In the genomic region with DNA sequence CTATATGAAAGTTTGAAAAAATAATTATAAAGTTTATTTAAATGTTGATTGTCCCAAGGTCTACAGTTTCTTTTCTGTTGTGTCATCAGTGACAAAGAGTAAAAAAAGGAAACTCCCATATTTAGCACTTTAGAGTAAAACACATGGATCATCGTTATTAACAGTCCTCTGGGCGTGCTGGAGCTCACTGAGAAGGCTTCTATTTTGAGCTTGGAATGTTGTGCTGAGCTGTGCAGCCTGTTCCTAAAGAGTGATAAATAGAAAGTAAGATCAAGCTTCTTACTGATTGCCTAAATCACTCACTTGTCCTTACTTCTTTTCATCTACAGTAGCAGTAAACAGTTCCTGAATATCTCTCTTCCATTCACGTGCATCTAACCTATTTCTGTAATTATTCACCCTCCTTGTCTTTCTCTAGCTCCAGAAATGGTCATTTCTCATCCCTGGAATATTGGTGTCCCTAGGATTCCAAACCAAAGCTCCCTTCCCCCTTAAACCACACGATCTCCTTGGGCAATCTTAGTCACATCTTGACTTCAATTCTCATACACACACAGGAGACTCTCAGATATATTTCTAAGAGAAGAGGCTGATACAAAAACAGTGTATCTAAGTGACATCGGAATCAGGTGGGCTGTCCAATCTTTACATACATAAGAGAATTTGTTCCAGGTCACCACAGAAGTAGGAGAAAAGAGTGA, we compare ENCODE assay signal across 11 cellular contexts. TPM values are rescaled to one million over a fixed set of nuclear protein-coding genes. Genes with fewer than 3 reads are reported as not detected.
A peak's percentile ranks its signal among the peaks of the same experiment; 100 is the strongest.
DNase-seq lines count a peak whose midpoint lies in the region; ATAC-seq and TF ChIP-seq lines count a peak whose summit lies in the region.
"Had no signal": no experiment of that assay in that cellular context is flagged by ENCODE, and none has a peak within 500 bp of the region (broad histone marks: within the 10 kb centered on the region; RNA-seq: fewer than 3 reads in every experiment).

No MANE protein-coding gene starts in this region.

- peaks cover 13% of the 10 kb centered on the region for H3K4me1 ChIP-seq in OCI-LY3 (ENCODE audit: low read length)
- H3K4me1 ChIP-seq in gastroesophageal sphincter = peaks cover 11 to 50% (median 12%) of the 10 kb centered on the region in 3 donors

- WGBS in gastroesophageal sphincter (ENCODE audit: low coverage in 1 of 2), 2 donors = 6 to 16% methylated on average over 5 of the region's 5 CpGs

- H3K79me2 ChIP-seq in OCI-LY3 (ENCODE audit: low read length) = no peaks in the 10 kb centered on the region

- H3K27ac ChIP-seq in OCI-LY3 (ENCODE audit: low read length) (no peak overlapping the region), gastroesophageal sphincter (peak overlapping the region; percentile 61 to 76 (median 76))

- no peak for TF ChIP-seq EP300 in gastroesophageal sphincter (IDR thresholded peaks at IDR 0.05)

- no peak for TF ChIP-seq POLR2A in gastroesophageal sphincter (IDR thresholded peaks at IDR 0.05)

- H3K36me3 ChIP-seq in OCI-LY3 (replicated peaks; ENCODE audit: low read depth, low read length) (no peaks in the 10 kb centered on the region), gastroesophageal sphincter (no peaks in the 10 kb centered on the region)

- intact Hi-C loops in sciatic nerve (cut with DNase I) = no loop called here

- H2AFZ ChIP-seq in OCI-LY3 (ENCODE audit: low read depth, low read length) = peak overlapping the region; percentile 18; the same call in 1 of the 2 replicates

- no peaks in the 10 kb centered on the region for H3K9me3 ChIP-seq in OCI-LY3 (ENCODE audit: insufficient read depth, low read length)
- no peaks in the 10 kb centered on the region for H3K9me3 ChIP-seq in gastroesophageal sphincter

- TF ChIP-seq CTCF in OCI-LY3 (IDR thresholded peaks at IDR 0.05; ENCODE audit: low read depth, low read length) (no peak), gastroesophageal sphincter (IDR thresholded peaks at IDR 0.05) (no peak)

- no peak overlapping the region for H3K9ac ChIP-seq in OCI-LY3 (ENCODE audit: low read length)

- ATAC-seq in gastroesophageal sphincter = peak; percentile 70
- peak; percentile 72 for ATAC-seq in sciatic nerve

- H3K4me3 ChIP-seq in OCI-LY3 (ENCODE audit: low read length) (no peak overlapping the region), gastroesophageal sphincter (no peak overlapping the region)

- H3K27me3 ChIP-seq in OCI-LY3 (ENCODE audit: low read depth, low read length) (no peaks in the 10 kb centered on the region), gastroesophageal sphincter (no peaks in the 10 kb centered on the region)

- H3K4me2 ChIP-seq in OCI-LY3 (ENCODE audit: low read length) = no peak overlapping the region

- H4K20me1 ChIP-seq in OCI-LY3 (ENCODE audit: insufficient read depth, low read length) = no peaks in the 10 kb centered on the region

- DNase-seq in EH (ENCODE audit: low read depth) = peak; percentile 75
- DNase-seq in sciatic nerve (ENCODE audit: low spot score) = no peak
- no peak for DNase-seq in NCI-H146 treated with DMSO at 0.1 percent for 48 hours (lab: John Stamatoyannopoulos, UW; ENCODE audit: unreplicated experiment)
- DNase-seq in DMS153 (lab: John Stamatoyannopoulos, UW) = no peak
- DNase-seq in midbrain (lab: John Stamatoyannopoulos, UW) = no peak
- no peak for DNase-seq in NCI-H187 (lab: John Stamatoyannopoulos, UW)
- DNase-seq: activated CD8-positive, alpha-beta memory T cell treated with anti-CD3 and anti-CD28 coated beads, Interleukin-2, amount 50 U/mL, for 4 hours; GF-D8 had no signal

RNA-seq across cellular contexts. Expression of a gene that starts 11.9 kb away (rescaled TPM):
- 1 to 10 TPM in 2 of 4 donors, under 1 TPM in 2; 0.27 to 3.0 (median 1.8) TPM for total RNA-seq in gastroesophageal sphincter
- 6.4 TPM for total RNA-seq in sciatic nerve
- total RNA-seq: SK-MEL-5 had no signal
